In the genomic region with DNA sequence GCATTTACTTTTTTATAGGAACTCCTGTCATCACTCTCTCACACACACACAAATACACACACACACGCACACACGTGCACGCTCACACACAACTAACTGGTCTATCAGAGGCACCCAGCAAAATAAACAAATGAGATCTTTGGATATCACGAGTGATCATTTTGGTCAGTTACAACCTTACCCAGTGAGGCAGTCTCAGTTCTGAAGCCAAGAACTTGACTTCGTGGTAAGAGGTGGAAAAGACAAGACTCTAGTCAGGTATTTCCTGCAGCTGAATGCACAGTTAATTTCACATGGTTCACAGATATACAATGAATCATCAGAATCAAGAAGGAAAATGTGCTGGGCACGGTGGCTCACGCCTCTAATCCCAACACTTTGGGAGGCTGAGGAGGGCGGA, we compare ENCODE assay signal across 28 cellular contexts. TPM values are rescaled to one million over a fixed set of nuclear protein-coding genes. Genes with fewer than 3 reads are reported as not detected.
DNase-seq lines count a peak whose midpoint lies in the region; ATAC-seq and TF ChIP-seq lines count a peak whose summit lies in the region.
"Had no signal": no experiment of that assay in that cellular context is flagged by ENCODE, and none has a peak within 500 bp of the region (broad histone marks: within the 10 kb centered on the region; RNA-seq: fewer than 3 reads in every experiment).

No MANE protein-coding gene starts in this region.

- H3K27ac Mint-ChIP-seq in activated CD8-positive, alpha-beta T cell treated with anti-CD3 and anti-CD28 coated beads, Interleukin-2, amount 10 ng/mL, durations not matched to agents 7 days and 5 days = no peak overlapping the region
- H3K27ac Mint-ChIP-seq: effector memory CD8-positive, alpha-beta T cell; GM23338; HFFc6; progenitor cell of endocrine pancreas had no signal

- TF ChIP-seq POLR2A in gastrocnemius medialis (IDR thresholded peaks at IDR 0.05) = no peak

- H3K27me3 Mint-ChIP-seq in activated CD8-positive, alpha-beta T cell treated with anti-CD3 and anti-CD28 coated beads, Interleukin-2, amount 10 ng/mL, durations not matched to agents 7 days and 5 days (ENCODE audit: low read depth) = no peaks in the 10 kb centered on the region
- H3K27me3 Mint-ChIP-seq: effector memory CD8-positive, alpha-beta T cell; progenitor cell of endocrine pancreas had no signal

- peak; percentile 49 for ATAC-seq in activated CD8-positive, alpha-beta T cell treated with anti-CD3 and anti-CD28 coated beads, Interleukin-2, amount 10 ng/mL, durations not matched to agents 7 days and 5 days
- ATAC-seq in gastrocnemius medialis = no peak
- ATAC-seq: effector memory CD8-positive, alpha-beta T cell; esophagus mucosa; foreskin keratinocyte; GM23338; Right ventricle myocardium inferior had no signal

- H3K36me3 Mint-ChIP-seq in activated CD8-positive, alpha-beta T cell treated with anti-CD3 and anti-CD28 coated beads, Interleukin-2, amount 10 ng/mL, durations not matched to agents 7 days and 5 days (ENCODE audit: low read depth) = peaks cover 3% of the 10 kb centered on the region

- in situ Hi-C loops in gastrocnemius medialis (cut with MboI; ENCODE audit: low sequenced_read_pairs in 4 of 4) = no loop called here

- DNase-seq in Daoy (ENCODE audit: low read depth) (peak; percentile 4), kidney tubule cell (ENCODE audit: low spot score) (peak; percentile 53), amygdala (lab: John Stamatoyannopoulos, UW) (no peak), gastrocnemius medialis (no peak)
- DNase-seq in activated CD8-positive, alpha-beta T cell treated with anti-CD3 and anti-CD28 coated beads, Interleukin-2, amount 10 ng/mL, durations not matched to agents 7 days and 5 days = no peak
- DNase-seq in effector memory CD4-positive, alpha-beta T cell = no peak
- DNase-seq: activated CD4-positive, alpha-beta T cell treated with anti-CD3 and anti-CD28 coated beads, Interleukin-2, amount 50 U/mL, for 48 hours; activated effector memory CD4-positive, alpha-beta T cell treated with Interleukin-2 at 50 U/mL for 16 hours; effector memory CD8-positive, alpha-beta T cell; EL; HFFc6; mesenchymal stem cell; NCI-H1092 treated with DMSO at 0.1 percent for 48 hours; NCI-H187 treated with DMSO at 0.1 percent for 48 hours; NCI-H2171 treated with DMSO at 0.1 percent for 48 hours; NCI-H524 treated with DMSO at 0.1 percent for 48 hours; PC-9; stimulated activated CD4-positive, alpha-beta T cell treated with anti-CD3 and anti-CD28 coated beads, Interleukin-4, amount 100 ng/mL, for 4 hours; stimulated activated naive CD4-positive, alpha-beta T cell; testis had no signal

- H3K36me3 ChIP-seq in HEK293 (ENCODE audit: control insufficient read depth in 2 of 2, insufficient read depth in 1 of 2, low read length in 2 of 2) (no peaks in the 10 kb centered on the region), gastrocnemius medialis (no peaks in the 10 kb centered on the region)
- no peaks in the 10 kb centered on the region for H3K36me3 ChIP-seq in effector memory CD4-positive, alpha-beta T cell (ENCODE audit: control insufficient read depth, insufficient read depth, low read length)

- H3K9me3 Mint-ChIP-seq in activated CD8-positive, alpha-beta T cell treated with anti-CD3 and anti-CD28 coated beads, Interleukin-2, amount 10 ng/mL, durations not matched to agents 7 days and 5 days (ENCODE audit: insufficient read depth) = no peaks in the 10 kb centered on the region
- H3K9me3 Mint-ChIP-seq: effector memory CD8-positive, alpha-beta T cell; HFFc6 had no signal

- H3K27me3 ChIP-seq in effector memory CD4-positive, alpha-beta T cell (replicated peaks; ENCODE audit: control insufficient read depth, insufficient read depth, low read length, poor library complexity, severe bottlenecking) = no peaks in the 10 kb centered on the region
- H3K27me3 ChIP-seq in gastrocnemius medialis = no peaks in the 10 kb centered on the region
- H3K27me3 ChIP-seq: foreskin keratinocyte, hepatocyte, testis had no signal

- CTCF ChIA-PET in HEK293 (lab: Yijun Ruan, JAX) = interaction anchor here (1.4 kb wide), 1 partner anchor 43 kb away, joined by 5 read pairs; no protein-coding TSS in a partner anchor
- CTCF ChIA-PET in activated CD8-positive, alpha-beta T cell treated with anti-CD3 and anti-CD28 coated beads, Interleukin-2, amount 10 ng/mL, durations not matched to agents 7 days and 5 days (lab: Charles Lee) = interaction anchor here (0.9 to 1.1 kb wide), 2 partner anchors 44 to 78 kb away, joined by 3 to 4 read pairs; no protein-coding TSS in a partner anchor

- intact Hi-C loops in gastrocnemius medialis (cut with DNase I; ENCODE audit: low total_unique reads) = no loop called here

- no peaks in the 10 kb centered on the region for H3K9me3 ChIP-seq in HEK293 (ENCODE audit: control insufficient read depth, insufficient read depth, low read depth, low read length)
- H3K9me3 ChIP-seq in effector memory CD4-positive, alpha-beta T cell (ENCODE audit: control insufficient read depth, low read length) = no peaks in the 10 kb centered on the region
- H3K9me3 ChIP-seq in gastrocnemius medialis = no peaks in the 10 kb centered on the region
- H3K9me3 ChIP-seq: testis had no signal

- H3K4me3 Mint-ChIP-seq in activated CD8-positive, alpha-beta T cell treated with anti-CD3 and anti-CD28 coated beads, Interleukin-2, amount 10 ng/mL, durations not matched to agents 7 days and 5 days = no peak overlapping the region
- H3K4me3 Mint-ChIP-seq: effector memory CD8-positive, alpha-beta T cell; GM23338; HFFc6 had no signal

- H3K4me3 ChIP-seq in HEK293 (ENCODE audit: low read depth, low read length) (no peak overlapping the region), gastrocnemius medialis (no peak overlapping the region)
- H3K4me3 ChIP-seq in effector memory CD4-positive, alpha-beta T cell (ENCODE audit: insufficient read depth, low read depth, low read length, poor library complexity, severe bottlenecking) = no peak overlapping the region
- H3K4me3 ChIP-seq: coronary artery, GM23338, hepatocyte, PC-9, testis had no signal

- H3K4me1 ChIP-seq in HEK293 (ENCODE audit: control insufficient read depth, insufficient read depth, low read length) (peaks cover 10% of the 10 kb centered on the region), gastrocnemius medialis (peaks cover 24 to 37% of the 10 kb centered on the region in 2 donors)
- no peaks in the 10 kb centered on the region for H3K4me1 ChIP-seq in effector memory CD4-positive, alpha-beta T cell (ENCODE audit: control insufficient read depth, insufficient read depth, low read length, poor library complexity, severe bottlenecking)
- H3K4me1 ChIP-seq: foreskin keratinocyte had no signal

- POLR2A ChIA-PET in HEK293 (lab: Yijun Ruan, JAX) = no interaction called here
- POLR2A ChIA-PET in activated CD8-positive, alpha-beta T cell treated with anti-CD3 and anti-CD28 coated beads, Interleukin-2, amount 10 ng/mL, durations not matched to agents 7 days and 5 days (lab: Charles Lee) = no interaction called here

- H3K27ac ChIP-seq in HEK293 (ENCODE audit: extremely low read depth, low read depth, low read length) = no peak overlapping the region
- H3K27ac ChIP-seq in effector memory CD4-positive, alpha-beta T cell (ENCODE audit: insufficient read depth, low read length, poor library complexity, severe bottlenecking) = no peak overlapping the region
- H3K27ac ChIP-seq in gastrocnemius medialis = no peak overlapping the region
- H3K27ac ChIP-seq: coronary artery, foreskin keratinocyte, hepatocyte, PC-9, testis had no signal

- peaks cover 14% of the 10 kb centered on the region for H3K4me1 Mint-ChIP-seq in activated CD8-positive, alpha-beta T cell treated with anti-CD3 and anti-CD28 coated beads, Interleukin-2, amount 10 ng/mL, durations not matched to agents 7 days and 5 days (ENCODE audit: low read depth)

- TF ChIP-seq CTCF in HEK293 (tag by site-specific recombination; IDR thresholded peaks at IDR 0.05) (no peak), gastrocnemius medialis (IDR thresholded peaks at IDR 0.05 in 4 of 5, conservative IDR thresholded peaks at IDR 0.05 in 1 of 5) (no peak)

TF ChIP-seq in HEK293, 187 proteins besides CTCF, POLR2A, EP300 and RAD21:
- TF ChIP-seq HOXA7 (CRISPR knock-in tag; IDR thresholded peaks at IDR 0.05; ENCODE audit: borderline replicate concordance) (no peak), PRDM1 (tag by site-specific recombination; IDR thresholded peaks at IDR 0.05) (peak; percentile 30; the same call in 1 of the 2 replicates)
- TF ChIP-seq, protein P1, sequence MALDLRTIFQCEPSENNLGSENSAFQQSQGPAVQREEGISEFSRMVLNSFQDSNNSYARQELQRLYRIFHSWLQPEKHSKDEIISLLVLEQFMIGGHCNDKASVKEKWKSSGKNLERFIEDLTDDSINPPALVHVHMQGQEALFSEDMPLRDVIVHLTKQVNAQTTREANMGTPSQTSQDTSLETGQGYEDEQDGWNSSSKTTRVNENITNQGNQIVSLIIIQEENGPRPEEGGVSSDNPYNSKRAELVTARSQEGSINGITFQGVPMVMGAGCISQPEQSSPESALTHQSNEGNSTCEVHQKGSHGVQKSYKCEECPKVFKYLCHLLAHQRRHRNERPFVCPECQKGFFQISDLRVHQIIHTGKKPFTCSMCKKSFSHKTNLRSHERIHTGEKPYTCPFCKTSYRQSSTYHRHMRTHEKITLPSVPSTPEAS (tag by site-specific recombination; IDR thresholded peaks at IDR 0.05) = peak; percentile 69

RNA-seq across cellular contexts. Expression of a gene that starts 39.4 kb away (rescaled TPM):
- 4.1 and 7.7 TPM in 2 replicates for total RNA-seq in Daoy (2014; rRNA removed; shearing (Covaris generic))
- total RNA-seq in activated CD8-positive, alpha-beta T cell treated with anti-CD3 and anti-CD28 coated beads, Interleukin-2, amount 10 ng/mL, durations not matched to agents 7 days and 5 days = 10 to 100 TPM; 27.7 to 28.7 TPM
- 10 to 100 TPM; 21.9 to 47.9 (median 26.3) TPM for total RNA-seq in gastrocnemius medialis

Comparison
In these comparisons a context has a peak if more than half of its experiments do, and no peak if none do; other contexts are left out.
1. DNase-seq: peak in Daoy (single experiment) and kidney tubule cell (single experiment); none in activated CD8-positive, alpha-beta T cell treated with anti-CD3 and anti-CD28 coated beads, Interleukin-2, amount 10 ng/mL, durations not matched to agents 7 days and 5 days (single experiment), amygdala (0 of 56), effector memory CD4-positive, alpha-beta T cell (0 of 3) and gastrocnemius medialis (0 of 2).